Comparison of ENCODE assay signal across 8 cellular contexts in the genomic region with DNA sequence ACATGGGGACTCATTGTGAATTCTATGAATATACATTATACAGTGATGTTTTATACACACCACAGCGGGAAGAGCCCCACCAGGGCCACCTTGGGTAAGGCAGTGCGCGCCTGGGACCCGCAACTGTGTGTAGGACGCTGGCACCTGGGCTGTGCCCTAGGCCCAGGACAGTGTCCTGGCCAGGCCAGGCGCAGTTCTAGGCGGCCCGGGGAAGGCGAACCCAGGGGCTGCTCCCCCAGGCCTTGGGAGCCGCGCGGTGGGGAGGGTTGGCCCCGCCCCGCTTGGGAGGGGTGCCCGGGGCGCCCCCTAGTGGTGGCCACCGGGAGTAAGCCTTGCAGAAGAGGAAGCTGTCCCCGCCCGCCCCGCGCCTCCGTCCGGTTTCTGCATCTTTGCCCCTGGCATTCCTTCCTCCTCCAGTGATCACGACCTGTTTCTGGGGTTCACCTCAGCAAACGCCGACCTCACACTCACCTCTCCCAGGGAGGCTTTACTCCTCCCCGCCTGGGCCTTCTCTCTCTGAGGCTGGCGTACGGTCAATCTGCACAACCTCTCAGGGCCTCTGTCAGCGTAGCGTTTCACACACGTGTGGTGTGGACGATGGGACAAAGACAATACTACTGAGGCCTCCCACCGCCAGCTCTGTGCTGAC. TPM values are rescaled to one million over a fixed set of nuclear protein-coding genes. Genes with fewer than 3 reads are reported as not detected.
DNase-seq lines count a peak whose midpoint lies in the region; ATAC-seq and TF ChIP-seq lines count a peak whose summit lies in the region.

No MANE protein-coding gene starts in this region.

- H3K9ac ChIP-seq in OCI-LY3 (ENCODE audit: low read length) (peak overlapping the region; percentile 68), fibroblast of lung (ENCODE audit: insufficient read depth, low read length) (no peak overlapping the region)

- H3K4me2 ChIP-seq in OCI-LY3 (ENCODE audit: low read length), result peak overlapping the region; percentile 97
- H3K4me2 ChIP-seq in fibroblast of lung (ENCODE audit: extremely low read depth, insufficient read depth, low read length), result peak overlapping the region; percentile 69

- H3K36me3 Mint-ChIP-seq in nephron progenitor cell (ENCODE audit: low read depth), result no peaks in the 10 kb centered on the region

- no peaks in the 10 kb centered on the region for H3K9me3 Mint-ChIP-seq in nephron progenitor cell

- no peaks in the 10 kb centered on the region for H3K27me3 ChIP-seq in OCI-LY3 (ENCODE audit: low read depth, low read length)
- no peaks in the 10 kb centered on the region for H3K27me3 ChIP-seq in fibroblast of lung (ENCODE audit: control insufficient read depth, insufficient read depth, low read length)

- peaks cover 54% of the 10 kb centered on the region for H3K4me1 Mint-ChIP-seq in nephron progenitor cell

- no peaks in the 10 kb centered on the region for H4K20me1 ChIP-seq in OCI-LY3 (ENCODE audit: insufficient read depth, low read length)
- no peaks in the 10 kb centered on the region for H4K20me1 ChIP-seq in fibroblast of lung (ENCODE audit: control insufficient read depth, extremely low read depth, insufficient read depth, low read length)

- H3K4me1 ChIP-seq in OCI-LY3 (ENCODE audit: low read length) (peaks cover 36% of the 10 kb centered on the region), fibroblast of lung (ENCODE audit: control insufficient read depth, extremely low read depth, insufficient read depth, low read length) (peaks cover 3% of the 10 kb centered on the region)

- DNase-seq in NCI-H524 (lab: John Stamatoyannopoulos, UW) (peak; percentile 29 to 34), NCI-H524 treated with DMSO at 0.1 percent for 48 hours (lab: John Stamatoyannopoulos, UW) (no peak), fibroblast of lung (ENCODE audit: low read depth in 2 of 2) (peak; percentile 33 to 55), nephron progenitor cell (peak; percentile 92)
- DNase-seq in activated T-cell treated with anti-CD3 and anti-CD28 coated beads, Interleukin-2, amount 50 U/mL, for 1 hour, result peak; percentile 90
- peak; percentile 64 for DNase-seq in stimulated activated naive CD4-positive, alpha-beta T cell treated with Interleukin-2 at 50 U/mL for 16 hours (lab: John Stamatoyannopoulos, UW)

- H3K36me3 ChIP-seq in OCI-LY3 (replicated peaks; ENCODE audit: low read depth, low read length) (no peaks in the 10 kb centered on the region), fibroblast of lung (ENCODE audit: control insufficient read depth, insufficient read depth, low read length) (no peaks in the 10 kb centered on the region)

- no peaks in the 10 kb centered on the region for H3K9me3 ChIP-seq in OCI-LY3 (ENCODE audit: insufficient read depth, low read length)
- no peaks in the 10 kb centered on the region for H3K9me3 ChIP-seq in fibroblast of lung (ENCODE audit: control insufficient read depth, insufficient read depth, low read depth, low read length)

- peak overlapping the region; percentile 67 for H3K4me3 Mint-ChIP-seq in nephron progenitor cell

- peak overlapping the region; percentile 58 for H3K27ac ChIP-seq in OCI-LY3 (ENCODE audit: low read length)
- no peak overlapping the region for H3K27ac ChIP-seq in fibroblast of lung (ENCODE audit: insufficient read depth, low read length)

- H3K27me3 Mint-ChIP-seq in nephron progenitor cell (ENCODE audit: low read depth, poor library complexity), result peaks cover 10% of the 10 kb centered on the region

- H2AFZ ChIP-seq in OCI-LY3 (ENCODE audit: low read depth, low read length) (peak overlapping the region; percentile 90), fibroblast of lung (ENCODE audit: low read length) (peak overlapping the region; percentile 92)

- TF ChIP-seq CTCF in OCI-LY3 (IDR thresholded peaks at IDR 0.05; ENCODE audit: low read depth, low read length) (peak; percentile 84), fibroblast of lung (conservative IDR thresholded peaks at IDR 0.05 in 1 of 2, IDR thresholded peaks at IDR 0.05 in 1 of 2; ENCODE audit: low read depth in 1 of 2, low read length in 2 of 2) (peak; percentile 77 to 78), nephron progenitor cell (IDR thresholded peaks at IDR 0.05) (peak; percentile 98)

- no peak overlapping the region for H3K27ac Mint-ChIP-seq in nephron progenitor cell

- peak; percentile 64 for ATAC-seq in HG03354 (IDR thresholded peaks at IDR 0.05; ENCODE audit: poor library complexity, severe bottlenecking, unreplicated experiment)

- H3K4me3 ChIP-seq in OCI-LY3 (ENCODE audit: low read length) (peak overlapping the region; percentile 75), fibroblast of lung (replicated peaks in 1 of 4; ENCODE audit: control extremely low read depth in 1 of 4, insufficient read depth in 1 of 4, low read depth in 3 of 4, low read length in 4 of 4) (peak overlapping the region in 1 of 4 experiments; percentile 30)

- H3K79me2 ChIP-seq in OCI-LY3 (ENCODE audit: low read length) (no peaks in the 10 kb centered on the region), fibroblast of lung (ENCODE audit: control insufficient read depth, insufficient read depth, low read length) (no peaks in the 10 kb centered on the region)

RNA-seq across cellular contexts. Expression of a gene that starts 9.5 kb away (rescaled TPM):
- total RNA-seq in fibroblast of lung, result 40.8 and 71.3 TPM in 2 replicates
- polyA plus RNA-seq in fibroblast of lung, result 240 and 248 TPM in 2 replicates
- polyA plus RNA-seq in fibroblast of lung (2012), result 181 and 192 TPM in 2 replicates
- 634 and 716 TPM in 2 replicates for polyA minus RNA-seq in fibroblast of lung (ENCODE audit: low replicate concordance)

RNA-seq across cellular contexts. Expression of a gene that starts 29.1 kb away (rescaled TPM):
- total RNA-seq in fibroblast of lung, result 7.4 and 9.9 TPM in 2 replicates
- polyA plus RNA-seq in fibroblast of lung, result 3.1 and 5.1 TPM in 2 replicates
- polyA plus RNA-seq in fibroblast of lung (2012), result 9.5 and 15.8 TPM in 2 replicates
- 14.8 and 32.3 TPM in 2 replicates for polyA minus RNA-seq in fibroblast of lung (ENCODE audit: low replicate concordance)

RNA-seq across cellular contexts. Expression of a gene that starts 36.6 kb away (rescaled TPM):
- total RNA-seq in fibroblast of lung, result 6.2 and 12.1 TPM in 2 replicates
- 10.9 and 12.4 TPM in 2 replicates for polyA plus RNA-seq in fibroblast of lung
- polyA plus RNA-seq in fibroblast of lung (2012), result 13.2 and 14.5 TPM in 2 replicates
- polyA minus RNA-seq in fibroblast of lung (ENCODE audit: low replicate concordance), result 13.4 and 24.2 TPM in 2 replicates

RNA-seq across cellular contexts. Expression of a gene that starts 43.4 kb away (rescaled TPM):
- 0.33 and 0.77 TPM in 2 replicates for total RNA-seq in fibroblast of lung
- 0.02 and 0.03 TPM in 2 replicates for polyA plus RNA-seq in fibroblast of lung
- 0.13 TPM in 2 replicates for polyA plus RNA-seq in fibroblast of lung (2012)
- not detected in 2 replicates for polyA minus RNA-seq in fibroblast of lung (ENCODE audit: low replicate concordance)

RNA-seq across cellular contexts. Expression of a gene that starts 47.8 kb away (rescaled TPM):
- not detected in 2 replicates for total RNA-seq in fibroblast of lung
- not detected in 2 replicates for polyA plus RNA-seq in fibroblast of lung
- not detected in 2 replicates for polyA plus RNA-seq in fibroblast of lung (2012)
- polyA minus RNA-seq in fibroblast of lung (ENCODE audit: low replicate concordance), result not detected in 2 replicates
